ENCODE assay signal across 23 cellular contexts in genomic region chr1:45135339-45135738, GRCh38.
DNase-seq lines count a peak whose midpoint lies in the region; ATAC-seq, FAIRE-seq and TF ChIP-seq lines count a peak whose summit lies in the region.
"Had no signal": no experiment of that assay in that cellular context is flagged by ENCODE, and none has a peak within 500 bp of the region (broad histone marks: within the 10 kb centered on the region; RNA-seq: fewer than 3 reads in every experiment).

No MANE protein-coding gene starts in this region.

- H3K9me3 ChIP-seq in mucosa of descending colon, result no peaks in the 10 kb centered on the region
- H3K9me3 ChIP-seq in transverse colon, result no peaks in the 10 kb centered on the region
- H3K9me3 ChIP-seq: BE2C, HAP-1 had no signal

- peaks cover 11% of the 10 kb centered on the region for H3K4me1 ChIP-seq in mucosa of descending colon (ENCODE audit: low read depth)
- peaks cover 2 to 35% (median 13%) of the 10 kb centered on the region in 4 donors for H3K4me1 ChIP-seq in transverse colon
- H3K4me1 ChIP-seq: BE2C had no signal

- H3K27ac ChIP-seq in transverse colon, result peak overlapping the region in 3 of 4 donors; percentile 56 to 80 (median 59)

- CTCF ChIA-PET in HEK293T (lab: Yijun Ruan, JAX), result no interaction called here

- TF ChIP-seq POLR2A in transverse colon (IDR thresholded peaks at IDR 0.05), result no peak

- TF ChIP-seq EP300 in transverse colon (IDR thresholded peaks at IDR 0.05; ENCODE audit: low read depth), result no peak

- ATAC-seq in mucosa of descending colon, result peak; percentile 44

- no peak for DNase-seq in HEK293T (ENCODE audit: extremely low spot score)
- DNase-seq in mucosa of descending colon, result no peak
- no peak for DNase-seq in transverse colon
- no peak for DNase-seq in NCI-H1417 treated with DMSO at 0.1 percent for 48 hours (lab: John Stamatoyannopoulos, UW)
- no peak for DNase-seq in G401 (ENCODE audit: low spot score)
- DNase-seq in HT-29 (ENCODE audit: low spot score), result no peak
- DNase-seq: ACHN; BE2C; C1 segment of cervical spinal cord; CD4-positive, CD25-positive, alpha-beta regulatory T cell; CD8-positive, alpha-beta memory T cell; COR-L47; GDM1; HFFc6; IMR-90; Karpas-422; KBM-7 had no signal

- no peaks in the 10 kb centered on the region for H3K27me3 ChIP-seq in transverse colon
- H3K27me3 ChIP-seq: BE2C had no signal

- WGBS in transverse colon (ENCODE audit: low coverage in 1 of 2), 2 donors, result 48 to 53% methylated on average over 1 of the region's 1 CpG

- in situ Hi-C loops in transverse colon (cut with MboI; ENCODE audit: low pct_ligation_motif_present in 1 of 4, low pct_unique_long_range_greater_than_20kb in 1 of 4, low sequenced_read_pairs in 3 of 4), result no loop called here
- in situ Hi-C loops in G401 (cut with HindIII; ENCODE audit: low sequenced_read_pairs), result no loop called here

- intact Hi-C loops in mucosa of descending colon (cut with DNase I, micrococcal nuclease) (no loop called here), transverse colon (cut with DNase I; ENCODE audit: low total_unique reads) (no loop called here)

- POLR2A ChIA-PET in HEK293T (lab: Yijun Ruan, JAX), result no interaction called here

- TF ChIP-seq CTCF in mucosa of descending colon (IDR thresholded peaks at IDR 0.05), result no peak
- no peak for TF ChIP-seq CTCF in transverse colon (IDR thresholded peaks at IDR 0.05)

- H3K4me3 ChIP-seq in mucosa of descending colon, result no peak overlapping the region
- H3K4me3 ChIP-seq in transverse colon, result no peak overlapping the region
- H3K4me3 ChIP-seq: HAP-1 had no signal

- peak; percentile 24 for FAIRE-seq in colon (lab: Jason Lieb, UNC)
- FAIRE-seq: A204.1, GM12892, GM18507, H1 had no signal

- H3K36me3 ChIP-seq in mucosa of descending colon (ENCODE audit: low read depth), result no peaks in the 10 kb centered on the region
- no peaks in the 10 kb centered on the region for H3K36me3 ChIP-seq in transverse colon
- H3K36me3 ChIP-seq: BE2C, HAP-1 had no signal

TF ChIP-seq in HEK293T, 16 proteins besides CTCF, POLR2A, EP300 and RAD21:
- peak; percentile 35; the same call in 1 of the 2 replicates for TF ChIP-seq PKNOX1 (IDR thresholded peaks at IDR 0.05)
- no peak for TF ChIP-seq BHLHE40 (IDR thresholded peaks at IDR 0.05; ENCODE audit: borderline replicate concordance)
TF ChIP-seq in HEK293T: peak in this region for 1.
